ENCODE assay signal across 14 cellular contexts in genomic region chr12:41122894-41123293, GRCh38.
DNase-seq lines count a peak whose midpoint lies in the region; ATAC-seq and TF ChIP-seq lines count a peak whose summit lies in the region.
"Had no signal": no experiment of that assay in that cellular context is flagged by ENCODE, and none has a peak within 500 bp of the region (broad histone marks: within the 10 kb centered on the region; RNA-seq: fewer than 3 reads in every experiment).

No MANE protein-coding gene starts in this region.

- ATAC-seq in right cardiac atrium (peak; percentile 65 to 80), Right ventricle myocardium inferior (no peak), gastroesophageal sphincter (peak; percentile 90), sciatic nerve (peak; percentile 95), HG03108 (IDR thresholded peaks at IDR 0.05; ENCODE audit: unreplicated experiment) (no peak)

- no peaks in the 10 kb centered on the region for H3K27me3 ChIP-seq in right cardiac atrium (ENCODE audit: control insufficient read depth, insufficient read depth)
- no peaks in the 10 kb centered on the region for H3K27me3 ChIP-seq in gastroesophageal sphincter
- H3K27me3 ChIP-seq in tibial nerve, result no peaks in the 10 kb centered on the region
- H3K27me3 ChIP-seq: BLaER1 had no signal

- intact Hi-C loops in right cardiac atrium (cut with DNase I) (no loop called here), Right ventricle myocardium inferior (cut with DNase I) (no loop called here), sciatic nerve (cut with DNase I) (no loop called here)

- TF ChIP-seq CTCF in gastroesophageal sphincter (IDR thresholded peaks at IDR 0.05) (no peak), tibial nerve (IDR thresholded peaks at IDR 0.05) (no peak)

- DNase-seq in right cardiac atrium, result peak in 2 of 3 donors; percentile 18 to 69
- DNase-seq in Right ventricle myocardium inferior (ENCODE audit: missing footprints), result no peak
- peak; percentile 58 for DNase-seq in sciatic nerve (ENCODE audit: low spot score)
- peak; percentile 19 to 66 for DNase-seq in tibial nerve (ENCODE audit: low spot score in 2 of 2)
- DNase-seq in DMS114 treated with DMSO at 0.1 percent for 48 hours (lab: John Stamatoyannopoulos, UW; ENCODE audit: unreplicated experiment), result no peak
- no peak for DNase-seq in SKM-1 (lab: John Stamatoyannopoulos, UW; ENCODE audit: unreplicated experiment)
- DNase-seq: 8988T; CD4-positive, alpha-beta memory T cell; GM23248; IMR-90 had no signal

- TF ChIP-seq POLR2A in gastroesophageal sphincter (IDR thresholded peaks at IDR 0.05) (no peak), tibial nerve (IDR thresholded peaks at IDR 0.05) (no peak)

- no peaks in the 10 kb centered on the region for H3K36me3 ChIP-seq in gastroesophageal sphincter
- no peaks in the 10 kb centered on the region for H3K36me3 ChIP-seq in tibial nerve
- H3K36me3 ChIP-seq: BLaER1, HAP-1 had no signal

- H3K27ac ChIP-seq in right cardiac atrium (ENCODE audit: low read length) (no peak overlapping the region), gastroesophageal sphincter (peak overlapping the region in 1 of 4 donors; percentile 10), tibial nerve (peak overlapping the region in 2 of 4 donors; percentile 28 to 71)
- H3K27ac ChIP-seq: BLaER1, GM23248 had no signal

- TF ChIP-seq EP300 in gastroesophageal sphincter (IDR thresholded peaks at IDR 0.05) (no peak), tibial nerve (IDR thresholded peaks at IDR 0.05) (peak; percentile 27 to 84)

- H3K9me3 ChIP-seq in right cardiac atrium (ENCODE audit: control insufficient read depth, low read length), result no peaks in the 10 kb centered on the region
- no peaks in the 10 kb centered on the region for H3K9me3 ChIP-seq in gastroesophageal sphincter
- H3K9me3 ChIP-seq in tibial nerve, result no peaks in the 10 kb centered on the region
- H3K9me3 ChIP-seq: BLaER1, HAP-1 had no signal

- H3K4me1 ChIP-seq in right cardiac atrium (ENCODE audit: control insufficient read depth, insufficient read depth, low read length), result no peaks in the 10 kb centered on the region
- peaks cover 0 to 34% (median 0%) of the 10 kb centered on the region in 3 donors for H3K4me1 ChIP-seq in gastroesophageal sphincter
- peaks cover 0 to 13% (median 0%) of the 10 kb centered on the region in 4 donors for H3K4me1 ChIP-seq in tibial nerve
- H3K4me1 ChIP-seq: BLaER1, HAP-1 had no signal

- 31% methylated on average over 3 of the region's 3 CpGs for WGBS in right cardiac atrium
- WGBS in gastroesophageal sphincter (ENCODE audit: low coverage in 1 of 2), 2 donors, result 0 to 13% methylated on average over 1 to 3 of the region's 3 CpGs
- 47 to 53% methylated on average over 3 of the region's 3 CpGs for WGBS in tibial nerve, 2 donors

- no peak overlapping the region for H3K4me3 ChIP-seq in right cardiac atrium (ENCODE audit: low read length)
- no peak overlapping the region for H3K4me3 ChIP-seq in gastroesophageal sphincter
- H3K4me3 ChIP-seq in tibial nerve, result no peak overlapping the region
- H3K4me3 ChIP-seq: BLaER1, GM23248, HAP-1 had no signal

Comparison
In these comparisons a context has a peak if more than half of its experiments do, and no peak if none do; other contexts are left out.
1. ATAC-seq: peak in right cardiac atrium (2 of 2), gastroesophageal sphincter (single experiment) and sciatic nerve (single experiment); none in Right ventricle myocardium inferior (single experiment) and HG03108 (single experiment).
2. DNase-seq: peak in right cardiac atrium (2 of 3), sciatic nerve (single experiment) and tibial nerve (2 of 2); none in Right ventricle myocardium inferior (single experiment), DMS114 treated with DMSO at 0.1 percent for 48 hours (single experiment) and SKM-1 (single experiment).